Comparison of ENCODE assay signal across 30 cellular contexts in genomic region chr14:52348279-52348678, GRCh38. TPM values are rescaled to one million over a fixed set of nuclear protein-coding genes. Genes with fewer than 3 reads are reported as not detected.
DNase-seq lines count a peak whose midpoint lies in the region; ATAC-seq and TF ChIP-seq lines count a peak whose summit lies in the region.
"Had no signal": no experiment of that assay in that cellular context is flagged by ENCODE, and none has a peak within 500 bp of the region (broad histone marks: within the 10 kb centered on the region; RNA-seq: fewer than 3 reads in every experiment).

No MANE protein-coding gene starts in this region.

- H3K9me2 ChIP-seq in PC-3 (replicated peaks; ENCODE audit: low read length): no peaks in the 10 kb centered on the region

- H3K9me3 Mint-ChIP-seq in CD4-positive, CD25-positive, alpha-beta regulatory T cell: peaks cover 0 to 7% (median 1%) of the 10 kb centered on the region in 7 donors
- peaks cover 4% of the 10 kb centered on the region for H3K9me3 Mint-ChIP-seq in natural killer cell treated with Interleukin-12 subunit alpha and Interleukin-12 subunit beta and Interleukin-15 and Interleukin-18, amount 100 ng/mL, for 72 hours
- peaks cover 0 to 30% (median 1%) of the 10 kb centered on the region in 11 donors for H3K9me3 Mint-ChIP-seq in naive thymus-derived CD4-positive, alpha-beta T cell
- peaks cover 2% of the 10 kb centered on the region for H3K9me3 Mint-ChIP-seq in activated CD4-positive, alpha-beta T cell treated with anti-CD3 and anti-CD28 coated beads for 36 hours (ENCODE audit: low read depth)
- H3K9me3 Mint-ChIP-seq: central memory CD8-positive, alpha-beta T cell had no signal

- no peaks in the 10 kb centered on the region for H3K9me3 ChIP-seq in CD4-positive, CD25-positive, alpha-beta regulatory T cell (ENCODE audit: control insufficient read depth in 2 of 2, low read length in 2 of 2)
- H3K9me3 ChIP-seq in PC-3 (ENCODE audit: low read length): no peaks in the 10 kb centered on the region
- H3K9me3 ChIP-seq in naive thymus-derived CD4-positive, alpha-beta T cell (ENCODE audit: control insufficient read depth in 2 of 3, low read length in 3 of 3): no peaks in the 10 kb centered on the region
- H3K9me3 ChIP-seq: ovary, right atrium auricular region, tibial artery had no signal

- peak overlapping the region; percentile 70 for H3K9ac ChIP-seq in PC-3 (ENCODE audit: low read length)

- no peaks in the 10 kb centered on the region for H4K20me1 ChIP-seq in PC-3 (ENCODE audit: low read length)

- peaks cover 33 to 52% (median 41%) of the 10 kb centered on the region in 4 donors for H3K4me1 Mint-ChIP-seq in CD4-positive, CD25-positive, alpha-beta regulatory T cell
- H3K4me1 Mint-ChIP-seq in natural killer cell treated with Interleukin-12 subunit alpha and Interleukin-12 subunit beta and Interleukin-15 and Interleukin-18, amount 100 ng/mL, for 72 hours (ENCODE audit: low read depth in 2 of 2): peaks cover 54 to 63% of the 10 kb centered on the region in 2 donors
- H3K4me1 Mint-ChIP-seq in naive thymus-derived CD4-positive, alpha-beta T cell: peaks cover 23 to 55% (median 35%) of the 10 kb centered on the region in 7 donors
- H3K4me1 Mint-ChIP-seq in activated CD4-positive, alpha-beta T cell treated with anti-CD3 and anti-CD28 coated beads for 36 hours: peaks cover 36% of the 10 kb centered on the region
- H3K4me1 Mint-ChIP-seq: naive B cell had no signal

- peaks cover 5% of the 10 kb centered on the region for H3K27me3 ChIP-seq in CD4-positive, CD25-positive, alpha-beta regulatory T cell (ENCODE audit: control insufficient read depth, insufficient read depth, low read length)
- H3K27me3 ChIP-seq in PC-3 (ENCODE audit: low read length): no peaks in the 10 kb centered on the region
- no peaks in the 10 kb centered on the region for H3K27me3 ChIP-seq in naive thymus-derived CD4-positive, alpha-beta T cell (ENCODE audit: control insufficient read depth in 2 of 2, insufficient read depth in 2 of 2, low read length in 2 of 2)
- H3K27me3 ChIP-seq: ovary, right atrium auricular region, tibial artery had no signal

- intact Hi-C loops in PC-3 (cut with micrococcal nuclease): loop anchor here (1.0 to 2.0 kb wide), 6 partner anchors 10 to 110 kb away; no protein-coding TSS in a partner anchor
- intact Hi-C loops in naive thymus-derived CD4-positive, alpha-beta T cell (cut with micrococcal nuclease): no loop called here
- intact Hi-C loops in activated CD4-positive, alpha-beta T cell treated with anti-CD3 and anti-CD28 coated beads for 36 hours (cut with DNase I, micrococcal nuclease): no loop called here

- peak overlapping the region in 1 of 3 donors; percentile 52 for H3K27ac Mint-ChIP-seq in CD4-positive, CD25-positive, alpha-beta regulatory T cell
- H3K27ac Mint-ChIP-seq in natural killer cell treated with Interleukin-12 subunit alpha and Interleukin-12 subunit beta and Interleukin-15 and Interleukin-18, amount 100 ng/mL, for 72 hours: peak overlapping the region; percentile 92 to 100
- H3K27ac Mint-ChIP-seq in naive thymus-derived CD4-positive, alpha-beta T cell: peak overlapping the region in 1 of 9 donors; percentile 47
- no peak overlapping the region for H3K27ac Mint-ChIP-seq in activated CD4-positive, alpha-beta T cell treated with anti-CD3 and anti-CD28 coated beads for 36 hours
- H3K27ac Mint-ChIP-seq: activated naive CD8-positive, alpha-beta T cell; naive B cell; WTC11 had no signal

- DNase-seq in CD4-positive, CD25-positive, alpha-beta regulatory T cell: no peak
- DNase-seq in PC-3 (peak; percentile 79), fibroblast of gingiva (ENCODE audit: low read depth) (peak; percentile 72), C1 segment of cervical spinal cord (lab: John Stamatoyannopoulos, UW) (no peak), NK-92 (lab: John Stamatoyannopoulos, UW; ENCODE audit: unreplicated experiment) (no peak)
- DNase-seq in natural killer cell treated with Interleukin-12 subunit alpha and Interleukin-12 subunit beta and Interleukin-15 and Interleukin-18, amount 100 ng/mL, for 72 hours (ENCODE audit: low spot score): no peak
- DNase-seq in naive thymus-derived CD4-positive, alpha-beta T cell: no peak
- DNase-seq in activated CD4-positive, alpha-beta T cell treated with anti-CD3 and anti-CD28 coated beads for 36 hours: no peak
- DNase-seq: activated CD4-positive, alpha-beta T cell treated with anti-CD3 and anti-CD28 coated beads, Interleukin-2, amount 50 U/mL, for 4 hours; AML-193; aorta; DMS53; head of caudate nucleus; mesendoderm; naive B cell; NCI-H1105; NCI-H2029; NCI-H2227 treated with DMSO at 0.1 percent for 48 hours; NCI-H69; ovary; stimulated activated CD4-positive, alpha-beta T cell treated with anti-CD3 and anti-CD28 coated beads, Interleukin-4, amount 100 ng/mL, for 4 hours; stimulated activated naive CD4-positive, alpha-beta T cell; tibial artery had no signal

- H3K4me2 ChIP-seq in PC-3 (ENCODE audit: low read length): peak overlapping the region; percentile 83

- peaks cover 21% of the 10 kb centered on the region for H3K27me3 Mint-ChIP-seq in CD4-positive, CD25-positive, alpha-beta regulatory T cell
- H3K27me3 Mint-ChIP-seq in natural killer cell treated with Interleukin-12 subunit alpha and Interleukin-12 subunit beta and Interleukin-15 and Interleukin-18, amount 100 ng/mL, for 72 hours: no peaks in the 10 kb centered on the region
- H3K27me3 Mint-ChIP-seq in naive thymus-derived CD4-positive, alpha-beta T cell: peaks cover 0 to 11% (median 0%) of the 10 kb centered on the region in 5 donors
- peaks cover 7% of the 10 kb centered on the region for H3K27me3 Mint-ChIP-seq in activated CD4-positive, alpha-beta T cell treated with anti-CD3 and anti-CD28 coated beads for 36 hours
- H3K27me3 Mint-ChIP-seq: activated naive CD8-positive, alpha-beta T cell; central memory CD8-positive, alpha-beta T cell had no signal

- TF ChIP-seq CTCF in PC-3 (conservative IDR thresholded peaks at IDR 0.05; ENCODE audit: low read depth, low read length): no peak

- no peak for ATAC-seq in CD4-positive, CD25-positive, alpha-beta regulatory T cell (ENCODE audit: low read depth in 2 of 2)
- ATAC-seq in PC-3: peak; percentile 87
- ATAC-seq in natural killer cell treated with Interleukin-12 subunit alpha and Interleukin-12 subunit beta and Interleukin-15 and Interleukin-18, amount 100 ng/mL, for 72 hours: no peak
- ATAC-seq in naive thymus-derived CD4-positive, alpha-beta T cell: no peak
- ATAC-seq in activated CD4-positive, alpha-beta T cell treated with anti-CD3 and anti-CD28 coated beads for 36 hours: no peak
- ATAC-seq: SK-N-SH treated with all-trans-retinoic acid at 6 μM for 48 hours, WTC11 had no signal

- H3F3A ChIP-seq in PC-3 (ENCODE audit: low read length, unreplicated experiment): peaks cover 16% of the 10 kb centered on the region

- peaks cover 7% of the 10 kb centered on the region for H3K36me3 Mint-ChIP-seq in CD4-positive, CD25-positive, alpha-beta regulatory T cell
- peaks cover 14% of the 10 kb centered on the region for H3K36me3 Mint-ChIP-seq in natural killer cell treated with Interleukin-12 subunit alpha and Interleukin-12 subunit beta and Interleukin-15 and Interleukin-18, amount 100 ng/mL, for 72 hours
- H3K36me3 Mint-ChIP-seq in naive thymus-derived CD4-positive, alpha-beta T cell: peaks cover 0 to 59% (median 0%) of the 10 kb centered on the region in 5 donors
- H3K36me3 Mint-ChIP-seq in activated CD4-positive, alpha-beta T cell treated with anti-CD3 and anti-CD28 coated beads for 36 hours (ENCODE audit: low read depth): no peaks in the 10 kb centered on the region
- H3K36me3 Mint-ChIP-seq: activated naive CD8-positive, alpha-beta T cell; naive B cell; WTC11 had no signal

- no TSS peak for BruUV-seq in PC-3 (replicated peaks; lab: Mats Ljungman, UMichigan)

- H3K36me3 ChIP-seq in CD4-positive, CD25-positive, alpha-beta regulatory T cell (ENCODE audit: control insufficient read depth, insufficient read depth, low read length): no peaks in the 10 kb centered on the region
- H3K36me3 ChIP-seq in PC-3 (ENCODE audit: low read depth, low read length): no peaks in the 10 kb centered on the region
- no peaks in the 10 kb centered on the region for H3K36me3 ChIP-seq in naive thymus-derived CD4-positive, alpha-beta T cell (ENCODE audit: control insufficient read depth in 2 of 3, insufficient read depth in 3 of 3, low read length in 3 of 3)
- H3K36me3 ChIP-seq: ovary, right atrium auricular region, tibial artery had no signal

- peaks cover 42% of the 10 kb centered on the region for H3K4me1 ChIP-seq in CD4-positive, CD25-positive, alpha-beta regulatory T cell (ENCODE audit: control insufficient read depth, insufficient read depth, low read length, poor library complexity, severe bottlenecking)
- H3K4me1 ChIP-seq in PC-3 (ENCODE audit: insufficient read depth, low read length): peaks cover 57% of the 10 kb centered on the region
- peaks cover 31 to 34% of the 10 kb centered on the region in 2 donors for H3K4me1 ChIP-seq in naive thymus-derived CD4-positive, alpha-beta T cell (ENCODE audit: control insufficient read depth in 2 of 2, insufficient read depth in 2 of 2, low read length in 2 of 2)

- POLR2A ChIA-PET in PC-3 (lab: Charles Lee; ENCODE audit: unreplicated experiment): no interaction called here
- POLR2A ChIA-PET in naive thymus-derived CD4-positive, alpha-beta T cell (lab: Charles Lee): no interaction called here
- POLR2A ChIA-PET in activated CD4-positive, alpha-beta T cell treated with anti-CD3 and anti-CD28 coated beads for 36 hours (lab: Charles Lee): no interaction called here

- no peaks in the 10 kb centered on the region for H3K79me2 ChIP-seq in PC-3 (ENCODE audit: low read length)

- CTCF ChIA-PET in PC-3 (lab: Charles Lee): no interaction called here
- CTCF ChIA-PET in naive thymus-derived CD4-positive, alpha-beta T cell (lab: Charles Lee): no interaction called here
- CTCF ChIA-PET in activated CD4-positive, alpha-beta T cell treated with anti-CD3 and anti-CD28 coated beads for 36 hours (lab: Charles Lee): no interaction called here

- peak overlapping the region; percentile 50 for H2AFZ ChIP-seq in PC-3 (ENCODE audit: low read length)

- no peak overlapping the region for H3K4me3 Mint-ChIP-seq in CD4-positive, CD25-positive, alpha-beta regulatory T cell
- H3K4me3 Mint-ChIP-seq in natural killer cell treated with Interleukin-12 subunit alpha and Interleukin-12 subunit beta and Interleukin-15 and Interleukin-18, amount 100 ng/mL, for 72 hours: peak overlapping the region; percentile 15
- H3K4me3 Mint-ChIP-seq in naive thymus-derived CD4-positive, alpha-beta T cell: no peak overlapping the region
- no peak overlapping the region for H3K4me3 Mint-ChIP-seq in activated CD4-positive, alpha-beta T cell treated with anti-CD3 and anti-CD28 coated beads for 36 hours
- H3K4me3 Mint-ChIP-seq: activated naive CD8-positive, alpha-beta T cell; central memory CD8-positive, alpha-beta T cell; naive B cell; WTC11 had no signal

- H3K27ac ChIP-seq in CD4-positive, CD25-positive, alpha-beta regulatory T cell (ENCODE audit: insufficient read depth, low read length, poor library complexity, severe bottlenecking): peak overlapping the region; percentile 29
- peak overlapping the region; percentile 96 for H3K27ac ChIP-seq in PC-3 (ENCODE audit: low read length)
- no peak overlapping the region for H3K27ac ChIP-seq in naive thymus-derived CD4-positive, alpha-beta T cell (ENCODE audit: low read depth, low read length)
- H3K27ac ChIP-seq: HL-60, ovary, right atrium auricular region, tibial artery had no signal

- no peak overlapping the region for H3K4me3 ChIP-seq in CD4-positive, CD25-positive, alpha-beta regulatory T cell (ENCODE audit: low read depth, low read length)
- H3K4me3 ChIP-seq in PC-3 (ENCODE audit: low read length): peak overlapping the region; percentile 53
- H3K4me3 ChIP-seq in naive thymus-derived CD4-positive, alpha-beta T cell (ENCODE audit: low read length): no peak overlapping the region
- H3K4me3 ChIP-seq: ovary, right atrium auricular region, tibial artery had no signal

RNA-seq across cellular contexts. Expression of gene PTGER2, which starts 34.2 kb away (rescaled TPM):
- total RNA-seq in CD4-positive, CD25-positive, alpha-beta regulatory T cell: 23.1 TPM
- polyA plus RNA-seq in CD4-positive, CD25-positive, alpha-beta regulatory T cell: 100 to 1,000 TPM in 1 of 4 donors, 10 to 100 TPM in 3; 56.7 to 138 (median 84.7) TPM
- total RNA-seq in PC-3 (2014; rRNA removed): 4.6 and 4.7 TPM in 2 replicates
- 10 to 100 TPM; 94.5 to 96.0 TPM for total RNA-seq in natural killer cell treated with Interleukin-12 subunit alpha and Interleukin-12 subunit beta and Interleukin-15 and Interleukin-18, amount 100 ng/mL, for 72 hours
- total RNA-seq in naive thymus-derived CD4-positive, alpha-beta T cell: 100 to 1,000 TPM in 1 of 5 experiments, 10 to 100 TPM in 2, 1 to 10 TPM in 2; 1.7 to 162 (median 15.2) TPM
- polyA plus RNA-seq in naive thymus-derived CD4-positive, alpha-beta T cell: 10 to 100 TPM; 23.4 to 67.7 TPM
- 1 to 10 TPM; 2.4 TPM for total RNA-seq in activated CD4-positive, alpha-beta T cell treated with anti-CD3 and anti-CD28 coated beads for 36 hours
- total RNA-seq: endothelial cell of umbilical vein had no signal
- polyA plus RNA-seq: endothelial cell of umbilical vein had no signal

Comparison
In these comparisons a context has a peak if more than half of its experiments do, and no peak if none do; other contexts are left out.
1. DNase-seq: peak in PC-3 (single experiment) and fibroblast of gingiva (single experiment); none in CD4-positive, CD25-positive, alpha-beta regulatory T cell (0 of 3), natural killer cell treated with Interleukin-12 subunit alpha and Interleukin-12 subunit beta and Interleukin-15 and Interleukin-18, amount 100 ng/mL, for 72 hours (single experiment), C1 segment of cervical spinal cord (0 of 14), naive thymus-derived CD4-positive, alpha-beta T cell (0 of 9), activated CD4-positive, alpha-beta T cell treated with anti-CD3 and anti-CD28 coated beads for 36 hours (single experiment) and NK-92 (single experiment).